1 cellular context compared by ENCODE assay signal in genomic region chr22:22157500-22157822, GRCh38.
TF ChIP-seq lines count a peak whose summit lies in the region.

No MANE protein-coding gene starts in this region.

TF ChIP-seq in H1, 55 proteins besides CTCF, POLR2A, EP300 and RAD21:
- TF ChIP-seq EGR1 (IDR thresholded peaks at IDR 0.05; ENCODE audit: borderline replicate concordance, low read depth, low read length) (no peak), KDM5A (IDR thresholded peaks at IDR 0.05; ENCODE audit: low read length) (no peak), ATF2 (IDR thresholded peaks at IDR 0.05; ENCODE audit: low read length) (no peak), YY1 (IDR thresholded peaks at IDR 0.05; ENCODE audit: low read depth, low read length) (no peak), USF2 (IDR thresholded peaks at IDR 0.05; ENCODE audit: low read length) (no peak), NANOG (IDR thresholded peaks at IDR 0.05; ENCODE audit: insufficient read depth, low read depth, low read length, poor library complexity, severe bottlenecking) (no peak), SUZ12 (IDR thresholded peaks at IDR 0.05; ENCODE audit: low read length) (peak; percentile 25; the same call in 1 of the 2 replicates), GTF2F1 (IDR thresholded peaks at IDR 0.05; ENCODE audit: borderline replicate concordance, low read depth, low read length) (no peak)
